In genomic region chr18:13565228-13565627, GRCh38 we compare ENCODE assay signal across 17 cellular contexts.
DNase-seq lines count a peak whose midpoint lies in the region; ATAC-seq, FAIRE-seq and TF ChIP-seq lines count a peak whose summit lies in the region.
"Had no signal": no experiment of that assay in that cellular context is flagged by ENCODE, and none has a peak within 500 bp of the region (broad histone marks: within the 10 kb centered on the region; RNA-seq: fewer than 3 reads in every experiment).

No MANE protein-coding gene starts in this region.

- TF ChIP-seq CTCF in natural killer cell (IDR thresholded peaks at IDR 0.05) (no peak), gastroesophageal sphincter (IDR thresholded peaks at IDR 0.05) (no peak), kidney (IDR thresholded peaks at IDR 0.05; ENCODE audit: borderline replicate concordance, extremely low read depth, insufficient read depth) (no peak)

- ATAC-seq in natural killer cell treated with Interleukin-12 subunit alpha and Interleukin-12 subunit beta and Interleukin-15 and Interleukin-18, amount 100 ng/mL, for 72 hours = no peak
- no peak for ATAC-seq in natural killer cell
- ATAC-seq in gastroesophageal sphincter = peak; percentile 43
- no peak for ATAC-seq in naive B cell (ENCODE audit: low read depth in 2 of 2)
- ATAC-seq: body of pancreas had no signal

- no peak for DNase-seq in natural killer cell treated with Interleukin-12 subunit alpha and Interleukin-12 subunit beta and Interleukin-15 and Interleukin-18, amount 100 ng/mL, for 72 hours (ENCODE audit: low spot score)
- DNase-seq in natural killer cell (no peak), naive B cell (no peak), kidney (no peak), SKM-1 (lab: John Stamatoyannopoulos, UW; ENCODE audit: unreplicated experiment) (no peak), SIG-M5 (lab: John Stamatoyannopoulos, UW) (no peak), HTR-8/SVneo (ENCODE audit: insufficient read length, low spot score) (no peak)
- DNase-seq: activated CD4-positive, CD25-positive, alpha-beta regulatory T cell; activated T-cell treated with anti-CD3 and anti-CD28 coated beads, Interleukin-2, amount 50 U/mL, for 48 hours; body of pancreas; MM.1S; testis had no signal

- FAIRE-seq in kidney (lab: Jason Lieb, UNC) = no peak
- FAIRE-seq in HTR-8/SVneo (lab: Jason Lieb, UNC) = no peak
- FAIRE-seq: keratinocyte had no signal

- peaks cover 64 to 72% of the 10 kb centered on the region in 2 donors for H3K4me1 Mint-ChIP-seq in natural killer cell treated with Interleukin-12 subunit alpha and Interleukin-12 subunit beta and Interleukin-15 and Interleukin-18, amount 100 ng/mL, for 72 hours (ENCODE audit: low read depth in 2 of 2)
- H3K4me1 Mint-ChIP-seq in natural killer cell (peaks cover 16 to 39% of the 10 kb centered on the region in 2 donors), naive B cell (peaks cover 54 to 77% (median 63%) of the 10 kb centered on the region in 3 donors)

- no peaks in the 10 kb centered on the region for H3K9me3 ChIP-seq in gastroesophageal sphincter
- H3K9me3 ChIP-seq in kidney (ENCODE audit: control insufficient read depth in 1 of 2, low read length in 2 of 2) = no peaks in the 10 kb centered on the region
- H3K9me3 ChIP-seq: body of pancreas, gastrocnemius medialis, testis had no signal

- TF ChIP-seq EP300 in gastroesophageal sphincter (IDR thresholded peaks at IDR 0.05) = no peak

- H3K27ac Mint-ChIP-seq in natural killer cell treated with Interleukin-12 subunit alpha and Interleukin-12 subunit beta and Interleukin-15 and Interleukin-18, amount 100 ng/mL, for 72 hours = peak overlapping the region; percentile 96 to 97
- H3K27ac Mint-ChIP-seq in natural killer cell (no peak overlapping the region), naive B cell (peak overlapping the region; percentile 39 to 100 (median 96))

- H3K36me3 Mint-ChIP-seq in natural killer cell treated with Interleukin-12 subunit alpha and Interleukin-12 subunit beta and Interleukin-15 and Interleukin-18, amount 100 ng/mL, for 72 hours = no peaks in the 10 kb centered on the region
- H3K36me3 Mint-ChIP-seq in natural killer cell (no peaks in the 10 kb centered on the region), naive B cell (no peaks in the 10 kb centered on the region)
- H3K36me3 Mint-ChIP-seq: naive thymus-derived CD8-positive, alpha-beta T cell had no signal

- no peak overlapping the region for H3K4me3 Mint-ChIP-seq in natural killer cell treated with Interleukin-12 subunit alpha and Interleukin-12 subunit beta and Interleukin-15 and Interleukin-18, amount 100 ng/mL, for 72 hours
- H3K4me3 Mint-ChIP-seq in natural killer cell (no peak overlapping the region), naive B cell (peak overlapping the region in 3 of 8 donors; percentile 20 to 83 (median 42))

- intact Hi-C loops in natural killer cell (cut with micrococcal nuclease) = no loop called here
- intact Hi-C loops in kidney (cut with DNase I) = no loop called here

- H3K27ac ChIP-seq in gastroesophageal sphincter (peak overlapping the region in 3 of 4 donors; percentile 24 to 79 (median 34)), kidney (ENCODE audit: low read depth in 2 of 2, low read length in 2 of 2) (no peak overlapping the region)
- H3K27ac ChIP-seq: body of pancreas, testis had no signal

- peaks cover 0 to 57% (median 13%) of the 10 kb centered on the region in 3 donors for H3K4me1 ChIP-seq in gastroesophageal sphincter
- peaks cover 3 to 7% of the 10 kb centered on the region in 2 donors for H3K4me1 ChIP-seq in kidney (ENCODE audit: control insufficient read depth in 1 of 2, insufficient read depth in 1 of 2, low read depth in 1 of 2, low read length in 2 of 2)
- H3K4me1 ChIP-seq: body of pancreas, testis had no signal

- TF ChIP-seq POLR2A in gastroesophageal sphincter (IDR thresholded peaks at IDR 0.05) = no peak

- H3K36me3 ChIP-seq in gastroesophageal sphincter = no peaks in the 10 kb centered on the region
- no peaks in the 10 kb centered on the region for H3K36me3 ChIP-seq in kidney (ENCODE audit: control insufficient read depth in 1 of 2, insufficient read depth in 2 of 2, low read length in 2 of 2)
- H3K36me3 ChIP-seq: gastrocnemius medialis had no signal

- H3K27me3 ChIP-seq in gastroesophageal sphincter = no peaks in the 10 kb centered on the region
- H3K27me3 ChIP-seq: body of pancreas, gastrocnemius medialis, testis had no signal

- H3K4me3 ChIP-seq in gastroesophageal sphincter (no peak overlapping the region), kidney (ENCODE audit: low read length in 2 of 2) (no peak overlapping the region)
- H3K4me3 ChIP-seq: body of pancreas, skin epidermis, testis had no signal

- no peak overlapping the region for H3K9ac ChIP-seq in kidney (ENCODE audit: low read length in 2 of 2)

- WGBS in gastroesophageal sphincter (ENCODE audit: low coverage in 1 of 2), 2 donors = no CpG with 5 or more reads among the region's 17 CpGs

- no peaks in the 10 kb centered on the region for H3K27me3 Mint-ChIP-seq in natural killer cell treated with Interleukin-12 subunit alpha and Interleukin-12 subunit beta and Interleukin-15 and Interleukin-18, amount 100 ng/mL, for 72 hours
- no peaks in the 10 kb centered on the region for H3K27me3 Mint-ChIP-seq in natural killer cell (ENCODE audit: low read depth in 2 of 2)
- H3K27me3 Mint-ChIP-seq in naive B cell = no peaks in the 10 kb centered on the region
- H3K27me3 Mint-ChIP-seq: naive thymus-derived CD8-positive, alpha-beta T cell had no signal

- H3K9me3 Mint-ChIP-seq in natural killer cell treated with Interleukin-12 subunit alpha and Interleukin-12 subunit beta and Interleukin-15 and Interleukin-18, amount 100 ng/mL, for 72 hours = no peaks in the 10 kb centered on the region
- H3K9me3 Mint-ChIP-seq in natural killer cell (no peaks in the 10 kb centered on the region), naive B cell (no peaks in the 10 kb centered on the region)
- H3K9me3 Mint-ChIP-seq: naive thymus-derived CD8-positive, alpha-beta T cell had no signal

Comparison
In these comparisons a context has a peak if more than half of its experiments do, and no peak if none do; other contexts are left out.
1. H3K27ac Mint-ChIP-seq: peak in natural killer cell treated with Interleukin-12 subunit alpha and Interleukin-12 subunit beta and Interleukin-15 and Interleukin-18, amount 100 ng/mL, for 72 hours (2 of 2) and naive B cell (6 of 6); none in natural killer cell (0 of 2).
2. H3K27ac ChIP-seq: peak in gastroesophageal sphincter (3 of 4); none in kidney (0 of 2).